Comparison of ENCODE assay signal across 13 cellular contexts in the genomic region with DNA sequence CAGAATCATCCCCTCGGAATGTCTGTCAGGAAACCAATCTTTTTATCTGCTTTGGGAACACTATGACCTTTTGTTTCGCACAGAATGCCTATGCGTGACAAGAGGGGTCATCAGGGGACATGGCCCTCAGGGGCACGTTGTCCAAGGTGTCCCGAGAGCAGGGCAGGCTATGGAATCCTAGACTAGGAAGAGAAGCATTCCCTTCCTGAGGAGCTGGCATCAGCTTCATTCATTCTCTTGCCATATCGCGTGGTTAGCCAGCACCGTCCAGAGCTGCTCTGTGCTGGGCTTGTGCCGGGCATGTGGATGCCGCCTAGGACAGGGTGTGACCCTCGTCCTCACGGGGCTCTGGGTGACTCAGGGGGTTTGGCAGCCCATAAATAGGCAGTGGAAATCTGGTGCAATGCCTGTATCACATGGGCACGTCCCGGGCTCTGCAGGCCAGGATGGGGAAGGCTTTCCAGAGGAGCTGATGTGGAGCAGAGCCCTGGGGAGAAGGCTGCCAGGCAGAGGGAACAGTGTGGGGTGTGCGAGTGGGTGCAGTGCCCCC.
DNase-seq lines count a peak whose midpoint lies in the region; ATAC-seq and TF ChIP-seq lines count a peak whose summit lies in the region.
"Had no signal": no experiment of that assay in that cellular context is flagged by ENCODE, and none has a peak within 500 bp of the region (broad histone marks: within the 10 kb centered on the region; RNA-seq: fewer than 3 reads in every experiment).

No MANE protein-coding gene starts in this region.

- in situ Hi-C loops in gastrocnemius medialis (cut with MboI; ENCODE audit: low sequenced_read_pairs in 4 of 4), result loop anchor here in 1 of 4 donors (25.0 kb wide), 1 partner anchor 160 kb away; a partner anchor contains a TSS

- H3K4me3 ChIP-seq in gastrocnemius medialis, result peak overlapping the region; percentile 25 to 43 (median 36)

- no peaks in the 10 kb centered on the region for H3K36me3 ChIP-seq in gastrocnemius medialis

- H3K27me3 ChIP-seq in foreskin keratinocyte, result peaks cover 8% of the 10 kb centered on the region
- H3K27me3 ChIP-seq in gastrocnemius medialis, result no peaks in the 10 kb centered on the region

- intact Hi-C loops in gastrocnemius medialis (cut with DNase I; ENCODE audit: low total_unique reads), result no loop called here

- H3K4me1 ChIP-seq in foreskin keratinocyte (no peaks in the 10 kb centered on the region), gastrocnemius medialis (peaks cover 52 to 62% of the 10 kb centered on the region in 2 donors)
- H3K4me1 ChIP-seq: Caco-2 had no signal

- DNase-seq in GM04504 (ENCODE audit: low read depth) (peak; percentile 73), SW480 (ENCODE audit: low spot score) (peak; percentile 73), foreskin keratinocyte (peak; percentile 56 to 82), gastrocnemius medialis (peak; percentile 97 to 99), islet precursor cell (no peak), erythroblast (lab: John Stamatoyannopoulos, UW) (no peak)
- DNase-seq: activated CD4-positive, CD25-positive, alpha-beta regulatory T cell treated with anti-CD3 and anti-CD28 coated beads, Interleukin-2, amount 50 U/mL, for 72 hours; activated effector memory CD4-positive, alpha-beta T cell treated with anti-CD3 and anti-CD28 coated beads, Interleukin-2, amount 50 U/mL, for 16 hours; Caco-2; natural killer cell; SIG-M5 had no signal

- TF ChIP-seq CTCF in foreskin keratinocyte (conservative IDR thresholded peaks at IDR 0.05) (no peak), gastrocnemius medialis (IDR thresholded peaks at IDR 0.05 in 4 of 5, conservative IDR thresholded peaks at IDR 0.05 in 1 of 5) (peak in 1 of 5 experiments; percentile 29)

- H3K9me3 ChIP-seq in gastrocnemius medialis, result no peaks in the 10 kb centered on the region
- H3K9me3 ChIP-seq: Caco-2 had no signal

- ATAC-seq in foreskin keratinocyte, result peak; percentile 87
- ATAC-seq in gastrocnemius medialis, result peak; percentile 60 to 64
- ATAC-seq in GM18907 (IDR thresholded peaks at IDR 0.05; ENCODE audit: unreplicated experiment), result no peak
- ATAC-seq in HG03039 (IDR thresholded peaks at IDR 0.05; ENCODE audit: unreplicated experiment), result no peak
- ATAC-seq: natural killer cell had no signal

- H3K27ac ChIP-seq in foreskin keratinocyte (no peak overlapping the region), gastrocnemius medialis (peak overlapping the region; percentile 93 to 98 (median 96))

- peak; percentile 92 to 94 for TF ChIP-seq POLR2A in gastrocnemius medialis (IDR thresholded peaks at IDR 0.05)
- TF ChIP-seq POLR2A in erythroblast (IDR thresholded peaks at IDR 0.05; ENCODE audit: low read length), result no peak

Comparison
In these comparisons a context has a peak if more than half of its experiments do, and no peak if none do; other contexts are left out.
1. DNase-seq: peak in GM04504 (single experiment), SW480 (single experiment), foreskin keratinocyte (2 of 2) and gastrocnemius medialis (2 of 2); none in islet precursor cell (single experiment) and erythroblast (0 of 2).
2. ATAC-seq: peak in foreskin keratinocyte (single experiment) and gastrocnemius medialis (2 of 2); none in GM18907 (single experiment) and HG03039 (single experiment).